In the genomic region with DNA sequence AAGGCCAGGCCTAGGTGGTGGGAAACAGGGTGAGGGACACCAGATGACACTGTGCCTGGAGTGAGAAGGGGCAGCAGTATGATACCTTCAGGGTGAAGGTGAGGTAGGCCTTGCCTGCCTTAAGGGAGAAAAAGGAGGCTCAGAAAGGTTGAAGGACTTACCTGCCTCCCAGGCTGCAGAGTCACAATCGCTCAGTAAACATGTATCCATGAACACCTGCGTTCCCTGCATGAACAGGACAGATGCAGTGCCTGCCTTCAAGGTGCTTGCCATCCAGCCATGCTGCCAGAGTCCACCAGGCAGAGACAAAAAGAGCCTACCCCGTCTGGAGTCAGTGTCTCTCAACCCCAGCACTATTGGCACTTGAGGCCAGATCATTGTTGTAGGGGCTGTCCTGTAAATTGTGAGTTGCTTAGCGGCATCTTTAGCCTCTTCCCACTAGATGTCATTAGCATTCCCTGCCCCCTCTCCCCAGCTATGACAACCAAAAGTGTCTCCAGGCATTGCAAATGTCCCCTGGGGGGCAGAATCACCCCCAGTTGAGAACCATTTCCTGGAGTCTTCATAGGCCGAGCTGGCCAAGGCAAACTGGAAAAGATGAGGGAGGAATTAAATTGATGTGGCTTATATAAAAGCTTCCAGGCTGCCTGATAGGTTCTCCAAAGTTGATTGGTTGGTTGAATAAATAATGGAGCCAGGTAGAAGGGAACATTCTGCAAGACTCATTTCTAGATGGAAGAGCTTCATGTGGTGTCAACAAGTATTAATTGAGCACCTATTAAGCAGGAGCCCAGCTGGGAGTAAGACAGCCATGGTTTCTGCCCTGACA, we compare ENCODE assay signal across 11 cellular contexts. TPM values are rescaled to one million over a fixed set of nuclear protein-coding genes. Genes with fewer than 3 reads are reported as not detected.
DNase-seq lines count a peak whose midpoint lies in the region; ATAC-seq and TF ChIP-seq lines count a peak whose summit lies in the region.
"Had no signal": no experiment of that assay in that cellular context is flagged by ENCODE, and none has a peak within 500 bp of the region (broad histone marks: within the 10 kb centered on the region; RNA-seq: fewer than 3 reads in every experiment).

No MANE protein-coding gene starts in this region.

- TF ChIP-seq CTCF in lower lobe of right lung (IDR thresholded peaks at IDR 0.05) (no peak), RWPE1 (conservative IDR thresholded peaks at IDR 0.05; ENCODE audit: low read depth) (no peak)

- no peak for ATAC-seq in stimulated activated naive CD8-positive, alpha-beta T cell treated with anti-CD3 and anti-CD28 coated beads, Interleukin-15, Interleukin-2, amounts not matched to agents 100 U/mL and 50 U/mL, for 24 hours
- ATAC-seq in lower lobe of right lung (no peak), HG03432 (IDR thresholded peaks at IDR 0.05; ENCODE audit: unreplicated experiment) (no peak), GM21737 (IDR thresholded peaks at IDR 0.05; ENCODE audit: unreplicated experiment) (no peak)

- H3K36me3 Mint-ChIP-seq in stimulated activated naive CD8-positive, alpha-beta T cell treated with anti-CD3 and anti-CD28 coated beads, Interleukin-15, Interleukin-2, amounts not matched to agents 100 ng/mL and 50 ng/mL, for 24 hours (ENCODE audit: low read depth): peaks cover 7% of the 10 kb centered on the region

- H3K4me3 ChIP-seq in adipocyte (ENCODE audit: low read length) (peak overlapping the region; percentile 91), lower lobe of right lung (peak overlapping the region; percentile 95)

- no peaks in the 10 kb centered on the region for H3K27me3 Mint-ChIP-seq in stimulated activated naive CD8-positive, alpha-beta T cell treated with anti-CD3 and anti-CD28 coated beads, Interleukin-15, Interleukin-2, amounts not matched to agents 100 ng/mL and 50 ng/mL, for 24 hours

- H3K4me1 Mint-ChIP-seq in stimulated activated naive CD8-positive, alpha-beta T cell treated with anti-CD3 and anti-CD28 coated beads, Interleukin-15, Interleukin-2, amounts not matched to agents 100 ng/mL and 50 ng/mL, for 24 hours (ENCODE audit: low read depth): peaks cover 38% of the 10 kb centered on the region

- H3K9me3 Mint-ChIP-seq in stimulated activated naive CD8-positive, alpha-beta T cell treated with anti-CD3 and anti-CD28 coated beads, Interleukin-15, Interleukin-2, amounts not matched to agents 100 ng/mL and 50 ng/mL, for 24 hours: no peaks in the 10 kb centered on the region

- H3K9ac ChIP-seq in adipocyte (ENCODE audit: low read length): peak overlapping the region; percentile 98

- H3K9me3 ChIP-seq in adipocyte (ENCODE audit: control insufficient read depth, low read length) (no peaks in the 10 kb centered on the region), lower lobe of right lung (no peaks in the 10 kb centered on the region)

- peak overlapping the region; percentile 55 for H3K4me3 Mint-ChIP-seq in stimulated activated naive CD8-positive, alpha-beta T cell treated with anti-CD3 and anti-CD28 coated beads, Interleukin-15, Interleukin-2, amounts not matched to agents 100 ng/mL and 50 ng/mL, for 24 hours

- no peaks in the 10 kb centered on the region for H3K36me3 ChIP-seq in adipocyte (ENCODE audit: control insufficient read depth, insufficient read depth, low read length, severe bottlenecking)
- H3K36me3 ChIP-seq in lower lobe of right lung: no peaks in the 10 kb centered on the region

- H3K27ac ChIP-seq in lower lobe of right lung (no peak overlapping the region), RWPE1 (no peak overlapping the region)

- H3K27ac Mint-ChIP-seq in stimulated activated naive CD8-positive, alpha-beta T cell treated with anti-CD3 and anti-CD28 coated beads, Interleukin-15, Interleukin-2, amounts not matched to agents 100 ng/mL and 50 ng/mL, for 24 hours: no peak overlapping the region

- DNase-seq in stimulated activated naive CD8-positive, alpha-beta T cell treated with anti-CD3 and anti-CD28 coated beads, Interleukin-15, Interleukin-2, amounts not matched to agents 100 U/mL and 50 U/mL, for 24 hours: no peak
- DNase-seq in adipocyte (ENCODE audit: low read depth) (no peak), lower lobe of right lung (no peak), RWPE1 (ENCODE audit: low spot score) (no peak), NCI-H146 treated with DMSO at 0.1 percent for 48 hours (lab: John Stamatoyannopoulos, UW; ENCODE audit: unreplicated experiment) (no peak)
- DNase-seq: NCI-H1436, SW 1271 had no signal

- H3K4me1 ChIP-seq in adipocyte (ENCODE audit: control insufficient read depth, insufficient read depth, low read length): peaks cover 24% of the 10 kb centered on the region
- H3K4me1 ChIP-seq in lower lobe of right lung: peaks cover 18% of the 10 kb centered on the region

- CTCF ChIA-PET in RWPE1 (lab: Yijun Ruan, JAX): no interaction called here

- POLR2A ChIA-PET in RWPE1 (lab: Yijun Ruan, JAX; ENCODE audit: low non-redundant PET): no interaction called here

- intact Hi-C loops in lower lobe of right lung (cut with DNase I): no loop called here

- H3K27me3 ChIP-seq in adipocyte (replicated peaks; ENCODE audit: control insufficient read depth, insufficient read depth, low read length) (no peaks in the 10 kb centered on the region), lower lobe of right lung (ENCODE audit: low read depth) (no peaks in the 10 kb centered on the region)

RNA-seq across cellular contexts. Expression of a gene that starts 1.7 kb away (rescaled TPM):
- total RNA-seq in lower lobe of right lung: 17.4 TPM

RNA-seq across cellular contexts. Expression of a gene that starts 25.2 kb away (rescaled TPM):
- not detected for total RNA-seq in lower lobe of right lung
- total RNA-seq: subcutaneous adipose tissue had no signal

RNA-seq across cellular contexts. Expression of a gene that starts 33.5 kb away (rescaled TPM):
- not detected for total RNA-seq in lower lobe of right lung
